ENCODE assay signal across 24 cellular contexts in the genomic region with DNA sequence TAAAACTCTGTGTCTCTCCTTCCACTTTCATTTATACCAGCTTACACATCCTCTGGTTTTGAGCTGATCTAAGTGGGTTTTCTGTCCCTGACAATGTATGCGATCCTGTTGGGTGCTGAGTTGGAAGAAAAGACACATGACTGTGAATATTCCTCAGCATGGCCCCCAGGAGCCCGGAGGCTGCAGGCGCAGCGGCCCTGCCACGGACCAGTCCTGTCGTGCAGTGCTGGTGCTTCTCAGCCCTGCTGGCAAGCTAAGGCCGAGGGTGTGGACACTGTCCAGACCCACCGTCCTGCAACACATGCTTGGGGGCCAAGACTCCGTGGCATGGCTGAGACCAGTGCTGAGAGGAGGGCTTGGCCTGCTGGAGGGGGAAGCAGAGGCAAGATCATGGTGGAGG.
"Had no signal": no experiment of that assay in that cellular context is flagged by ENCODE, and none has a peak within 500 bp of the region (broad histone marks: within the 10 kb centered on the region; RNA-seq: fewer than 3 reads in every experiment).

No MANE protein-coding gene starts in this region.

- H3K4me3 ChIP-seq: K562 had no signal

- H3K27ac ChIP-seq: HL-60, KMS-11, RWPE1 had no signal

- H3K9me3 ChIP-seq: SK-N-SH had no signal

- H3K9ac ChIP-seq: KMS-11, SK-N-SH had no signal

- FAIRE-seq: HTR-8/SVneo, K562 had no signal

- H3K4me2 ChIP-seq: KMS-11, SK-N-SH had no signal

- ATAC-seq: K562, Panc1, PC-3 had no signal

- DNase-seq: Kasumi-1; MM.1S; NCI-H1092 treated with DMSO at 0.1 percent for 48 hours; NCI-H1436; NCI-H187; NCI-H2029; NCI-H2081 treated with DMSO at 0.1 percent for 48 hours; NCI-H2171; NCI-H226; NCI-H446; NCI-H510A; NCI-H524 treated with DMSO at 0.1 percent for 48 hours; NCI-H69; NCI-H774; NK-92 treated with Interleukin-12 subunit alpha and Interleukin-12 subunit beta, amount 100 ng/mL, for 24 hours; PC-3; SHP77; SK-N-SH had no signal
